ENCODE assay signal across 19 cellular contexts in the genomic region with DNA sequence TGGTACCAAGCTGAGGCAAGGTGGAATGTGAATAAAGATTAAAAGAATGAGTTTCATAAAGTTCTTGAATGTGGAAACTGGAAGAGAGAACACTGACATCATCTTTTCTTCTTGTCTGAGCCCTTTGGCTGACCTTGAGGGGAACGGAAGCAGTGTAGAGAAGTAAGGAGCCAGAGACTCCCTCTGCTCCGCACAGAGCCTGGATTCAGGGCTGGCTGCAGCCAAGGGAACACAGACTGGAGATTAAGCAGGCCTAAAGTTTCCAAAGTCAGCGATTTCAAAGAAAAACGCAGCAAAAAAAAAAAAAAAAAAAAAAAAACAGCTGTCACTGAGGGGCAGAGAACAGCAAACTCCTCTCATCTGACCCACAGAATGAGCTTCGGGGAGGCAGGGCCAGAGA. TPM values are rescaled to one million over a fixed set of nuclear protein-coding genes. Genes with fewer than 3 reads are reported as not detected.
A peak's percentile ranks its signal among the peaks of the same experiment; 100 is the strongest.
DNase-seq lines count a peak whose midpoint lies in the region; ATAC-seq and TF ChIP-seq lines count a peak whose summit lies in the region.
"Had no signal": no experiment of that assay in that cellular context is flagged by ENCODE, and none has a peak within 500 bp of the region (broad histone marks: within the 10 kb centered on the region; RNA-seq: fewer than 3 reads in every experiment).

No MANE protein-coding gene starts in this region.

- H3K4me3 ChIP-seq in right atrium auricular region (no peak overlapping the region), aorta (ENCODE audit: low read length in 2 of 2) (no peak overlapping the region), BE2C (ENCODE audit: low read depth, low read length) (no peak overlapping the region)

- H3K9me3 ChIP-seq in right atrium auricular region (no peaks in the 10 kb centered on the region), aorta (ENCODE audit: control insufficient read depth, low read length) (peaks cover 2% of the 10 kb centered on the region), BE2C (no peaks in the 10 kb centered on the region)

- no peak overlapping the region for H3K27ac ChIP-seq in right atrium auricular region
- H3K27ac ChIP-seq in aorta (ENCODE audit: low read depth in 1 of 2, low read length in 2 of 2): no peak overlapping the region
- H3K27ac ChIP-seq: KMS-11 had no signal

- peaks cover 8% of the 10 kb centered on the region for H3K4me1 Mint-ChIP-seq in nephron
- H3K4me1 Mint-ChIP-seq: CD14-positive monocyte had no signal

- peak overlapping the region in 2 of 3 experiments; percentile 30 to 38 for H3K27ac Mint-ChIP-seq in nephron
- H3K27ac Mint-ChIP-seq: CD14-positive monocyte had no signal

- H3K27me3 ChIP-seq in right atrium auricular region: no peaks in the 10 kb centered on the region
- H3K27me3 ChIP-seq in aorta (ENCODE audit: control insufficient read depth in 1 of 2, insufficient read depth in 2 of 2, low read length in 1 of 2): no peaks in the 10 kb centered on the region
- no peaks in the 10 kb centered on the region for H3K27me3 ChIP-seq in BE2C

- peak; percentile 53 for DNase-seq in Right ventricle myocardium superior
- DNase-seq in right atrium auricular region (ENCODE audit: low spot score): no peak
- peak; percentile 53 for DNase-seq in left ventricle myocardium superior
- DNase-seq in aorta: no peak
- DNase-seq in BE2C: no peak
- no peak for DNase-seq in ACHN
- DNase-seq: 8988T, COR-L47, DMS153, EL, MM.1S, NCI-H2029, NCI-H2171 treated with DMSO at 0.1 percent for 48 hours, NCI-H510A, NCI-H82 had no signal

- peaks cover 2% of the 10 kb centered on the region for H3K9me3 Mint-ChIP-seq in nephron

- H3K4me1 ChIP-seq in right atrium auricular region (no peaks in the 10 kb centered on the region), aorta (ENCODE audit: control insufficient read depth in 1 of 2, insufficient read depth in 2 of 2, low read length in 2 of 2) (no peaks in the 10 kb centered on the region), BE2C (no peaks in the 10 kb centered on the region; the same call in 1 of the 2 replicates)

- peaks cover 10% of the 10 kb centered on the region for H3K27me3 Mint-ChIP-seq in nephron (ENCODE audit: low read depth)

- 21 to 34% methylated on average over 5 of the region's 5 CpGs for WGBS in aorta, 2 donors

- no peaks in the 10 kb centered on the region for H3K36me3 Mint-ChIP-seq in nephron (ENCODE audit: low read depth)
- H3K36me3 Mint-ChIP-seq: CD14-positive monocyte had no signal

- no peak overlapping the region for H3K4me3 Mint-ChIP-seq in nephron
- H3K4me3 Mint-ChIP-seq: CD14-positive monocyte had no signal

- in situ Hi-C loops in ACHN (cut with HindIII; ENCODE audit: low pct_ligation_motif_present, low pct_unique_long_range_greater_than_20kb, low sequenced_read_pairs): no loop called here

- intact Hi-C loops in Right ventricle myocardium superior (cut with DNase I): no loop called here
- intact Hi-C loops in left ventricle myocardium superior (cut with micrococcal nuclease): no loop called here
- intact Hi-C loops in aorta (cut with DNase I): no loop called here

- TF ChIP-seq CTCF in right atrium auricular region (IDR thresholded peaks at IDR 0.05): no peak
- no peak for TF ChIP-seq CTCF in nephron (IDR thresholded peaks at IDR 0.05; ENCODE audit: unreplicated experiment in 3 of 3)
- no peak for TF ChIP-seq CTCF in BE2C (IDR thresholded peaks at IDR 0.05; ENCODE audit: low read depth, low read length)

- H3K36me3 ChIP-seq in right atrium auricular region (no peaks in the 10 kb centered on the region), aorta (ENCODE audit: control insufficient read depth in 1 of 2, insufficient read depth in 2 of 2, low read length in 1 of 2) (no peaks in the 10 kb centered on the region), BE2C (no peaks in the 10 kb centered on the region)

- peak; percentile 85 for ATAC-seq in Right ventricle myocardium superior (ENCODE audit: poor library complexity)
- ATAC-seq in left ventricle myocardium superior: peak; percentile 94
- ATAC-seq in aorta (ENCODE audit: low FRiP score): peak; percentile 73
- no peak for ATAC-seq in HG03442 (IDR thresholded peaks at IDR 0.05; ENCODE audit: unreplicated experiment)

RNA-seq across cellular contexts. Expression of a gene that starts 19.3 kb away (rescaled TPM):
- 0.16 TPM for total RNA-seq in Right ventricle myocardium superior
- total RNA-seq in right atrium auricular region: under 1 TPM; 0.16 to 0.26 TPM
- total RNA-seq in left ventricle myocardium superior: not detected
- under 1 TPM; 0.13 to 0.30 TPM for total RNA-seq in aorta
- polyA plus RNA-seq in aorta: not detected
- polyA plus RNA-seq in BE2C (2012; ENCODE audit: insufficient read depth, insufficient read length, low read depth): 0.99 TPM
- polyA plus RNA-seq: CD14-positive monocyte had no signal

Comparison
In these comparisons a context has a peak if more than half of its experiments do, and no peak if none do; other contexts are left out.
1. DNase-seq: peak in Right ventricle myocardium superior (single experiment) and left ventricle myocardium superior (single experiment); none in right atrium auricular region (single experiment), aorta (0 of 2), BE2C (single experiment) and ACHN (single experiment).